In the genomic region with DNA sequence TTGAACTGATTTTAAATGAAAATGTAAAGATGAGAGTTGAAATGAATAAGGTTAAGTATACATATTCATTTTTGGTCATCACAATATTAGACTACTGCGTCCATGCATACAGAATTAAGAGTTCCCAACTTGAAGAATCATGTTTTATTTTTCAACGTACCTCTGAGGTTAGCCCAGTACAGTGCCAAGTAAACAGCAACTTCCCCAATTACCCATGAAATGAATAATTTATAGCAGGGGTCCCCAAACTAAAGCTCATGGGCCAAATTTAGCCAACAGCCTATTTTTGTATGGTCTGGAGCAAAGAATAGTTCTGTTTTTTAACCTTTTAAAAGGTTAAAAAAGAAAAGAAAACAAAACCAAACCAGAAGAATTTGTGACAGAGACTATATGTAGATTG, we compare ENCODE assay signal across 29 cellular contexts.
"Had no signal": no experiment of that assay in that cellular context is flagged by ENCODE, and none has a peak within 500 bp of the region (broad histone marks: within the 10 kb centered on the region; RNA-seq: fewer than 3 reads in every experiment).

No MANE protein-coding gene starts in this region.

- H3K9ac ChIP-seq: neural progenitor cell, parathyroid adenoma had no signal

- H3K36me3 ChIP-seq: neural progenitor cell, uterus had no signal

- DNase-seq: natural killer cell; occipital lobe; ovary; posterior cingulate gyrus; psoas muscle; right cardiac atrium; right lobe of liver; sigmoid colon; small intestine; stimulated activated CD4-positive, alpha-beta T cell treated with anti-CD3 and anti-CD28 coated beads, Interleukin-15, amount 100 ng/mL, for 24 hours; stimulated activated CD4-positive, alpha-beta T cell treated with anti-CD3 and anti-CD28 coated beads, Interleukin-2, amount 100 ng/mL, for 24 hours; stimulated activated CD4-positive, alpha-beta T cell treated with anti-CD3 and anti-CD28 coated beads, Interleukin-2, amount 100 ng/mL, for 48 hours; stimulated activated CD4-positive, alpha-beta T cell treated with anti-CD3 and anti-CD28 coated beads, Interleukin-4, amount 100 ng/mL, for 24 hours; stimulated activated naive CD4-positive, alpha-beta T cell; stimulated activated naive CD8-positive, alpha-beta T cell treated with anti-CD3 and anti-CD28 coated beads, Interleukin-15, amount 100 ng/mL, for 72 hours; stimulated activated naive CD8-positive, alpha-beta T cell treated with anti-CD3 and anti-CD28 coated beads, Interleukin-15, Interleukin-2, amounts not matched to agents 100 U/mL and 50 U/mL, for 24 hours; substantia nigra; testis; tibial artery; transverse colon; upper lobe of right lung; uterus had no signal

- H3K4me1 Mint-ChIP-seq: nephron; neural progenitor cell; stimulated activated effector memory CD8-positive, alpha-beta T cell treated with anti-CD3 and anti-CD28 coated beads, Interleukin-12 subunit alpha, Interleukin-12 subunit beta, amount 100 ng/mL, for 72 hours had no signal

- H3K9me3 Mint-ChIP-seq: natural killer cell; nephron; neural progenitor cell; stimulated activated effector memory CD8-positive, alpha-beta T cell treated with anti-CD3 and anti-CD28 coated beads, Interleukin-12 subunit alpha, Interleukin-12 subunit beta, amount 100 ng/mL, for 72 hours; stimulated activated naive CD8-positive, alpha-beta T cell treated with anti-CD3 and anti-CD28 coated beads, Interleukin-15, amount 100 ng/mL, for 72 hours; type B pancreatic cell had no signal

- H3K27ac Mint-ChIP-seq: natural killer cell; nephron; neural progenitor cell; progenitor cell of endocrine pancreas; stimulated activated naive CD8-positive, alpha-beta T cell treated with anti-CD3 and anti-CD28 coated beads, Interleukin-15, amount 100 ng/mL, for 72 hours; type B pancreatic cell had no signal

- H3K9me3 ChIP-seq: ovary, psoas muscle, right lobe of liver, sigmoid colon, suprapubic skin, testis, tibial artery, transverse colon, upper lobe of right lung, uterus had no signal

- H3K27ac ChIP-seq: neural progenitor cell, ovary, parathyroid adenoma, psoas muscle, right lobe of liver, sigmoid colon, suprapubic skin, testis, tibial artery, transverse colon, upper lobe of right lung, uterus had no signal

- H3K27me3 ChIP-seq: neural progenitor cell, ovary, right lobe of liver, sigmoid colon, suprapubic skin, testis, tibial artery, transverse colon, upper lobe of right lung, uterus had no signal

- H3K27me3 Mint-ChIP-seq: progenitor cell of endocrine pancreas; stimulated activated naive CD8-positive, alpha-beta T cell treated with anti-CD3 and anti-CD28 coated beads, Interleukin-15, amount 100 ng/mL, for 72 hours; type B pancreatic cell had no signal

- H3K4me1 ChIP-seq: neural progenitor cell, psoas muscle, right lobe of liver, tibial artery, upper lobe of right lung, uterus had no signal

- H3K4me3 ChIP-seq: neural progenitor cell, ovary, psoas muscle, right lobe of liver, sigmoid colon, suprapubic skin, testis, tibial artery, transverse colon, upper lobe of right lung, uterus had no signal

- ATAC-seq: natural killer cell; right lobe of liver; stimulated activated effector memory CD8-positive, alpha-beta T cell treated with anti-CD3 and anti-CD28 coated beads, Interleukin-12 subunit alpha, Interleukin-12 subunit beta, amount 100 ng/mL, for 72 hours; stimulated activated naive CD8-positive, alpha-beta T cell treated with anti-CD3 and anti-CD28 coated beads, Interleukin-15, amount 100 ng/mL, for 72 hours; stimulated activated naive CD8-positive, alpha-beta T cell treated with anti-CD3 and anti-CD28 coated beads, Interleukin-15, Interleukin-2, amounts not matched to agents 100 U/mL and 50 U/mL, for 24 hours; upper lobe of right lung had no signal

- FAIRE-seq: small intestine had no signal

- H3K4me3 Mint-ChIP-seq: natural killer cell; nephron; neural progenitor cell; stimulated activated effector memory CD8-positive, alpha-beta T cell treated with anti-CD3 and anti-CD28 coated beads, Interleukin-12 subunit alpha, Interleukin-12 subunit beta, amount 100 ng/mL, for 72 hours; stimulated activated naive CD8-positive, alpha-beta T cell treated with anti-CD3 and anti-CD28 coated beads, Interleukin-15, amount 100 ng/mL, for 72 hours; type B pancreatic cell had no signal
